In genomic region chr2:175883586-175884194, GRCh38 we compare ENCODE assay signal across 1 cellular context.
TF ChIP-seq lines count a peak whose summit lies in the region.

No MANE protein-coding gene starts in this region.

TF ChIP-seq in GM23338, 12 proteins besides CTCF, POLR2A, EP300 and RAD21 (continued from another document):
- TF ChIP-seq ZNF462 (CRISPR knock-in tag; IDR thresholded peaks at IDR 0.05), result no peak
- TF ChIP-seq STAT1 (IDR thresholded peaks at IDR 0.05; ENCODE audit: unreplicated experiment), result no peak
- TF ChIP-seq NANOG (IDR thresholded peaks at IDR 0.05; ENCODE audit: borderline replicate concordance), result no peak
